Comparison of ENCODE assay signal across 8 cellular contexts in the genomic region with DNA sequence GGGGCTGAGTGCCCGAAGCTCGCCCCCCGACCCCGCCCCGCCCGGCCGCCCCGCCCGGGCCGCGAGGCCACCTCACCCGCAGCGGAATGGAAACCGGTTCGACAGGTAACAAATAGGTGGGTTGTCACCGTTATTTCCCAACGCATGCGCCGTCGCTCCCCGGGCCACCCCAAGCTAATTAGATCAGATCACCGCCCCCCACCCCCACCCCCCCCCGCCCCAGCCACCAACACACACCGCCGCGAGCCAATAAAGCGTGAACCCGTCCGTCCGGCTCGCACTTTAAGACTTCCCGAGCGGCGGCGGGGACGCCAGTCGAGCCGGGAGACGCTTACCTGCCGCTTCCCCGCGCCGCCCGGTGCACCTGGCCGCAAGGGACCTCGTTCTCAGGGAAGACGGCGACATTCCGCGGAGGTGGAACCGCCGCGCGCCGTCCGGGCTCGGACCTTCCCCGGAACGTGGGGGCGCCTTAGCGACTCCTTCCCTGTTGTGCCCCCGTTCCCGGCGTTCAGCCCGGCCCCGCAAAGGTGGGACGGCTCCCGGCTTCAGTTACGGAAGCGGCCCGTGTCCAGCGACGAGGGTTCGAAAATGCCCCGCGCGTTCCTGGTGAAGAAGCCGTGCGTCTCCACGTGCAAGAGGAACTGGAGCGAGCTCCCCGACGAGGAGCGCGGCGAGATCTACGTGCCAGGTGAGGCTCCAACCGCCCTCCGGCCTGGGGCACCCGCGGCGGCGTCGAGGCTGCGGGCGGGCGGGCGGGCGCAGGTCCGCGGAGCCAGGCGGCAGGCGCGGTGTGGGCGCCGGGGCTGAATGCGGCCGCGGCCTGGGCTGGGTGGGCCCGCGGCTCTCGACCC.
A peak's percentile ranks its signal among the peaks of the same experiment; 100 is the strongest.
DNase-seq lines count a peak whose midpoint lies in the region; ATAC-seq and TF ChIP-seq lines count a peak whose summit lies in the region.

A gene (plus strand): TSS at position 278 of the 851 bp plus-strand sequence. CDS start 311 bp downstream, at position 589.

- in situ Hi-C loops in KBM-7 (cut with MboI; ENCODE audit: low pct_unique_long_range_greater_than_20kb, low sequenced_read_pairs) = no loop called here

- peak within 1 kb of the TSS; percentile 68 for H3K4me3 Mint-ChIP-seq in stimulated activated effector memory CD8-positive, alpha-beta T cell treated with anti-CD3 and anti-CD28 coated beads, Interleukin-12 subunit alpha, Interleukin-12 subunit beta, amount 100 ng/mL, for 72 hours

- H3K36me3 Mint-ChIP-seq in stimulated activated effector memory CD8-positive, alpha-beta T cell treated with anti-CD3 and anti-CD28 coated beads, Interleukin-12 subunit alpha, Interleukin-12 subunit beta, amount 100 ng/mL, for 72 hours = no peaks in the 10 kb centered on the region

- peaks cover 44% of the 10 kb centered on the region for H3K4me1 Mint-ChIP-seq in stimulated activated effector memory CD8-positive, alpha-beta T cell treated with anti-CD3 and anti-CD28 coated beads, Interleukin-12 subunit alpha, Interleukin-12 subunit beta, amount 100 ng/mL, for 72 hours

- peak; percentile 39 for DNase-seq in activated CD4-positive, alpha-beta T cell treated with anti-CD3 and anti-CD28 coated beads for 4 hours
- no peak for DNase-seq in activated CD4-positive, alpha-beta T cell treated with anti-CD3 and anti-CD28 coated beads for 48 hours
- DNase-seq in RWPE1 (ENCODE audit: low spot score) (peak; percentile 91), KBM-7 (no peak)
- no peak for DNase-seq in stimulated activated effector memory CD8-positive, alpha-beta T cell treated with anti-CD3 and anti-CD28 coated beads, Interleukin-12 subunit alpha, Interleukin-12 subunit beta, amount 100 ng/mL, for 72 hours (ENCODE audit: low spot score in 2 of 2)

- H3K27ac ChIP-seq in RWPE1 = no peak within 1 kb of the TSS

- CTCF ChIA-PET in RWPE1 (lab: Yijun Ruan, JAX) = interaction anchor here (0.7 kb wide), 1 partner anchor 76 kb away, joined by 3 read pairs; no protein-coding TSS in a partner anchor

- peak within 1 kb of the TSS; percentile 53 for H3K4me3 ChIP-seq in iPS-11a (ENCODE audit: low read depth, low read length)

- TF ChIP-seq CTCF in RWPE1 (conservative IDR thresholded peaks at IDR 0.05; ENCODE audit: low read depth) = no peak

- no peaks in the 10 kb centered on the region for H3K9me3 Mint-ChIP-seq in stimulated activated effector memory CD8-positive, alpha-beta T cell treated with anti-CD3 and anti-CD28 coated beads, Interleukin-12 subunit alpha, Interleukin-12 subunit beta, amount 100 ng/mL, for 72 hours

- POLR2A ChIA-PET in RWPE1 (lab: Yijun Ruan, JAX; ENCODE audit: low non-redundant PET) = interaction anchor here (1.0 kb wide), 1 partner anchor 28 kb away, joined by 4 read pairs; no protein-coding TSS in a partner anchor

- peak within 1 kb of the TSS; percentile 65 for H3K27ac Mint-ChIP-seq in stimulated activated effector memory CD8-positive, alpha-beta T cell treated with anti-CD3 and anti-CD28 coated beads, Interleukin-12 subunit alpha, Interleukin-12 subunit beta, amount 100 ng/mL, for 72 hours

- no peak for ATAC-seq in stimulated activated effector memory CD8-positive, alpha-beta T cell treated with anti-CD3 and anti-CD28 coated beads, Interleukin-12 subunit alpha, Interleukin-12 subunit beta, amount 100 ng/mL, for 72 hours
- ATAC-seq in GM19351 (IDR thresholded peaks at IDR 0.05; ENCODE audit: unreplicated experiment) (no peak), GM21619 (IDR thresholded peaks at IDR 0.05; ENCODE audit: unreplicated experiment) (no peak)

Comparison
In these comparisons a context has a peak if more than half of its experiments do, and no peak if none do; other contexts are left out.
1. DNase-seq: peak in activated CD4-positive, alpha-beta T cell treated with anti-CD3 and anti-CD28 coated beads for 4 hours (2 of 2) and RWPE1 (single experiment); none in activated CD4-positive, alpha-beta T cell treated with anti-CD3 and anti-CD28 coated beads for 48 hours (single experiment), stimulated activated effector memory CD8-positive, alpha-beta T cell treated with anti-CD3 and anti-CD28 coated beads, Interleukin-12 subunit alpha, Interleukin-12 subunit beta, amount 100 ng/mL, for 72 hours (0 of 2) and KBM-7 (single experiment).